Comparison of ENCODE assay signal across 1 cellular context in genomic region chr9:37422289-37423104, GRCh38.
TF ChIP-seq lines count a peak whose summit lies in the region.

TSS of gene GRHPR (plus strand) at chr9:37422696. CDS start at chr9:37422751, 55 bp downstream.

TF ChIP-seq in K562, 482 proteins besides CTCF, POLR2A, EP300 and RAD21 (continued from another document and continues in another):
- TF ChIP-seq CCNT2 (IDR thresholded peaks at IDR 0.05; ENCODE audit: borderline replicate concordance, extremely low read depth, insufficient read length, low read depth, low read length) (peak; percentile 76), NONO (IDR thresholded peaks at IDR 0.05; ENCODE audit: low read depth in 2 of 2, low read length in 1 of 2) (peak in 1 of 2 experiments; percentile 11; a peak in 1 of 4 replicates), ZNF224 (CRISPR knock-in tag; IDR thresholded peaks at IDR 0.05) (0 out of 2 replicates have a peak, but pooled peaks have one; percentile 22), TARDBP (IDR thresholded peaks at IDR 0.05) (peak; percentile 93), NR2C1 (IDR thresholded peaks at IDR 0.05) (no peak; the same call in 1 of the 2 replicates), NR2C1 (tag; IDR thresholded peaks at IDR 0.05) (peak; percentile 73), TOE1 (IDR thresholded peaks at IDR 0.05; ENCODE audit: borderline replicate concordance) (peak; percentile 83), TOE1 (CRISPR knock-in tag; IDR thresholded peaks at IDR 0.05; ENCODE audit: borderline replicate concordance, low read depth) (no peak; the same call in 1 of the 2 replicates), ZNF589 (CRISPR knock-in tag; IDR thresholded peaks at IDR 0.05; ENCODE audit: low read depth) (no peak), MNT (conservative IDR thresholded peaks at IDR 0.05) (peak; percentile 94 to 97), TCFL5 (CRISPR knock-in tag; conservative IDR thresholded peaks at IDR 0.05) (no peak), MYC (IDR thresholded peaks at IDR 0.05; ENCODE audit: low read depth, low read length) (peak; percentile 87), MYC (CRISPR knock-in tag; IDR thresholded peaks at IDR 0.05; ENCODE audit: borderline replicate concordance, low read depth) (peak; percentile 68; the same call in 1 of the 2 replicates), PML (IDR thresholded peaks at IDR 0.05; ENCODE audit: low read length) (peak; percentile 38; the same call in 1 of the 2 replicates), SAFB (IDR thresholded peaks at IDR 0.05; ENCODE audit: borderline replicate concordance, low read depth, low read length) (peak; percentile 78), NFE2L1 (tag; IDR thresholded peaks at IDR 0.05; ENCODE audit: borderline replicate concordance, low read depth) (no peak), TRIM28 (IDR thresholded peaks at IDR 0.05) (no peak), HBP1 (CRISPR knock-in tag; IDR thresholded peaks at IDR 0.05) (peak; percentile 72; the same call in 1 of the 2 replicates), SRSF3 (IDR thresholded peaks at IDR 0.05; ENCODE audit: insufficient read depth, low read length) (no peak), FOXJ3 (CRISPR knock-in tag; IDR thresholded peaks at IDR 0.05) (no peak), CHD4 (IDR thresholded peaks at IDR 0.05; ENCODE audit: insufficient read depth, insufficient replicate concordance, low read depth, low read length, poor library complexity, severe bottlenecking) (peak; percentile 50), ZNF449 (CRISPR knock-in tag; IDR thresholded peaks at IDR 0.05) (no peak), RFX5 (IDR thresholded peaks at IDR 0.05; ENCODE audit: low read depth, low read length) (no peak), CXXC5 (CRISPR knock-in tag; IDR thresholded peaks at IDR 0.05) (peak; percentile 97), GABPB1 (CRISPR knock-in tag; IDR thresholded peaks at IDR 0.05) (peak; percentile 84), RBM22 (IDR thresholded peaks at IDR 0.05; ENCODE audit: low read depth, low read length, poor library complexity, severe bottlenecking) (peak; percentile 50), PCBP1 (IDR thresholded peaks at IDR 0.05; ENCODE audit: low read depth, low read length, poor library complexity, severe bottlenecking) (peak; percentile 53), ERF (CRISPR knock-in tag; IDR thresholded peaks at IDR 0.05) (peak; percentile 76; the same call in 1 of the 2 replicates), PHF20 (IDR thresholded peaks at IDR 0.05; ENCODE audit: partially characterized antibody) (peak; percentile 84), GTF2A2 (tag; IDR thresholded peaks at IDR 0.05) (no peak), KLF10 (CRISPR knock-in tag; IDR thresholded peaks at IDR 0.05) (no peak), ATF6 (CRISPR knock-in tag; IDR thresholded peaks at IDR 0.05) (peak; percentile 94), MTA1 (IDR thresholded peaks at IDR 0.05; ENCODE audit: borderline replicate concordance) (no peak), PCBP2 (IDR thresholded peaks at IDR 0.05; ENCODE audit: low read depth, low read length, poor library complexity, severe bottlenecking) (no peak), SMAD1 (IDR thresholded peaks at IDR 0.05; ENCODE audit: low read depth, low read length, partially characterized antibody) (no peak), ZFP36 (IDR thresholded peaks at IDR 0.05; ENCODE audit: low read depth, low read length, partially characterized antibody) (peak; percentile 65), ATF1 (CRISPR knock-in tag; IDR thresholded peaks at IDR 0.05) (no peak; the same call in 1 of the 2 replicates), ATF1 (tag; IDR thresholded peaks at IDR 0.05) (peak; percentile 89), TAF1 (IDR thresholded peaks at IDR 0.05; ENCODE audit: control insufficient read depth, extremely low read depth, insufficient read depth, low read length, severe bottlenecking) (peak; percentile 91), KLF6 (CRISPR knock-in tag; IDR thresholded peaks at IDR 0.05; ENCODE audit: borderline replicate concordance) (0 out of 2 replicates have a peak, but pooled peaks have one; percentile 42), ILK (tag; IDR thresholded peaks at IDR 0.05; ENCODE audit: borderline replicate concordance, low read depth) (no peak), TBP (optimal IDR thresholded peaks at IDR 0.05; ENCODE audit: low read depth, low read length) (peak; percentile 84), CEBPB (tag; IDR thresholded peaks at IDR 0.05) (no peak), POLR2H (tag; IDR thresholded peaks at IDR 0.05; ENCODE audit: low read depth) (peak; percentile 80), CREB1 (IDR thresholded peaks at IDR 0.05) (peak; percentile 60), CREB1 (CRISPR knock-in tag; IDR thresholded peaks at IDR 0.05) (peak; percentile 83), ARID1B (IDR thresholded peaks at IDR 0.05) (peak; percentile 47), TSHZ1 (CRISPR knock-in tag; IDR thresholded peaks at IDR 0.05) (no peak), FOXP4 (CRISPR knock-in tag; IDR thresholded peaks at IDR 0.05; ENCODE audit: borderline replicate concordance) (0 out of 2 replicates have a peak, but pooled peaks have one; percentile 14), RBFOX2 (IDR thresholded peaks at IDR 0.05; ENCODE audit: low read depth, low read length) (peak; percentile 98), E2F5 (CRISPR knock-in tag; IDR thresholded peaks at IDR 0.05) (no peak), SPI1 (IDR thresholded peaks at IDR 0.05; ENCODE audit: borderline replicate concordance, low read depth, low read length) (peak; percentile 83), ZNF639 (CRISPR knock-in tag; conservative IDR thresholded peaks at IDR 0.05 in 1 of 2, IDR thresholded peaks at IDR 0.05 in 1 of 2) (peak in 1 of 2 experiments; percentile 75; a peak in 2 of 4 replicates), KDM5B (IDR thresholded peaks at IDR 0.05; ENCODE audit: insufficient replicate concordance, low read depth, low read length) (peak; percentile 75), HMGXB4 (CRISPR knock-in tag; IDR thresholded peaks at IDR 0.05) (peak; percentile 88)
